20 cellular contexts compared by ENCODE assay signal in genomic region chr20:21344216-21344615, GRCh38. TPM values are rescaled to one million over a fixed set of nuclear protein-coding genes. Genes with fewer than 3 reads are reported as not detected.
DNase-seq lines count a peak whose midpoint lies in the region; ATAC-seq, FAIRE-seq and TF ChIP-seq lines count a peak whose summit lies in the region.
"Had no signal": no experiment of that assay in that cellular context is flagged by ENCODE, and none has a peak within 500 bp of the region (broad histone marks: within the 10 kb centered on the region; RNA-seq: fewer than 3 reads in every experiment).

No MANE protein-coding gene starts in this region.

- peaks cover 71% of the 10 kb centered on the region for H3K36me3 Mint-ChIP-seq in MCF 10A (ENCODE audit: insufficient read depth, unreplicated experiment)
- peaks cover 67% of the 10 kb centered on the region for H3K36me3 Mint-ChIP-seq in WTC11

- no peak overlapping the region for H2AFZ ChIP-seq in mammary epithelial cell (ENCODE audit: low read depth, low read length)
- no peak overlapping the region for H2AFZ ChIP-seq in HepG2 (ENCODE audit: low read length)

- H3K79me2 ChIP-seq in mammary epithelial cell (ENCODE audit: insufficient read depth, low read length) (peaks cover 7% of the 10 kb centered on the region), HepG2 (ENCODE audit: insufficient read depth, low read length) (no peaks in the 10 kb centered on the region)

- H3K9me3 ChIP-seq in mammary epithelial cell (replicated peaks; ENCODE audit: insufficient read depth, low read length) (no peaks in the 10 kb centered on the region), HepG2 (ENCODE audit: low read length) (no peaks in the 10 kb centered on the region)
- H3K9me3 ChIP-seq: BLaER1 treated with 17β-estradiol and CSF1 and Interleukin-3, amounts not matched to agents 10 nM and 100 nM; HAP-1 had no signal

- H4K20me1 ChIP-seq in mammary epithelial cell (ENCODE audit: insufficient read depth, low read length): no peaks in the 10 kb centered on the region
- H4K20me1 ChIP-seq in HepG2 (ENCODE audit: insufficient read depth, low read length): no peaks in the 10 kb centered on the region

- dilution Hi-C loops in mammary epithelial cell (cut with HindIII; ENCODE audit: low sequenced_read_pairs): no loop called here

- CTCF ChIA-PET in MCF 10A (lab: Yijun Ruan, JAX) (interaction anchor here (0.5 to 1.7 kb wide), 5 partner anchors 9 to 160 kb away, joined by 3 to 7 read pairs (median 5); no protein-coding TSS in a partner anchor), mammary epithelial cell (lab: Charles Lee; ENCODE audit: low non-redundant PET) (interaction anchor here (0.6 kb wide), 1 partner anchor 8 kb away, joined by 7 read pairs; no protein-coding TSS in a partner anchor), WTC11 (lab: Charles Lee) (no interaction called here), HepG2 (lab: Yijun Ruan, JAX; ENCODE audit: low intra/inter-chr PET ratio, low total read pairs) (no interaction called here)

- peak overlapping the region; percentile 60 for H3K27ac Mint-ChIP-seq in MCF 10A (ENCODE audit: low read depth, unreplicated experiment)
- H3K27ac Mint-ChIP-seq in WTC11: peak overlapping the region; percentile 23; the same call in 1 of the 2 replicates
- H3K27ac Mint-ChIP-seq: CD4-positive, CD25-positive, alpha-beta regulatory T cell had no signal

- no peak overlapping the region for H3K4me3 Mint-ChIP-seq in MCF 10A (ENCODE audit: unreplicated experiment)
- no peak overlapping the region for H3K4me3 Mint-ChIP-seq in WTC11

- H3K9ac ChIP-seq in mammary epithelial cell (ENCODE audit: insufficient read depth, low read length) (no peak overlapping the region), HepG2 (ENCODE audit: insufficient read depth, low read depth, low read length) (no peak overlapping the region)
- H3K9ac ChIP-seq: BLaER1 treated with 17β-estradiol and CSF1 and Interleukin-3, amounts not matched to agents 10 nM and 100 nM had no signal

- TF ChIP-seq RAD21 in HepG2 (CRISPR knock-in tag; IDR thresholded peaks at IDR 0.05): no peak

- H3K4me3 ChIP-seq in mammary epithelial cell (replicated peaks in 1 of 3; ENCODE audit: insufficient read depth in 1 of 3, low read depth in 2 of 3, low read length in 3 of 3) (no peak overlapping the region), HepG2 (replicated peaks in 1 of 3; ENCODE audit: insufficient read depth in 1 of 3, low read depth in 2 of 3, low read length in 3 of 3) (no peak overlapping the region)
- H3K4me3 ChIP-seq: BLaER1 treated with 17β-estradiol and CSF1 and Interleukin-3, amounts not matched to agents 10 nM and 100 nM; HAP-1 had no signal

- no peak for ATAC-seq in WTC11
- no peak for ATAC-seq in HepG2
- no peak for ATAC-seq in GM21360 (IDR thresholded peaks at IDR 0.05; ENCODE audit: unreplicated experiment)

- in situ Hi-C loops in mammary epithelial cell (cut with MboI; ENCODE audit: low sequenced_read_pairs in 2 of 2): no loop called here
- in situ Hi-C loops in HepG2 (cut with HindIII; ENCODE audit: extremely low pct_ligation_motif_present, low pct_unique_long_range_greater_than_20kb): no loop called here

- H3K9me3 Mint-ChIP-seq in MCF 10A (ENCODE audit: unreplicated experiment): no peaks in the 10 kb centered on the region
- H3K9me3 Mint-ChIP-seq in WTC11: no peaks in the 10 kb centered on the region
- H3K9me3 Mint-ChIP-seq: CD4-positive, CD25-positive, alpha-beta regulatory T cell had no signal

- TF ChIP-seq POLR2A in HepG2 (IDR thresholded peaks at IDR 0.05; ENCODE audit: insufficient read depth in 1 of 2, low read depth in 2 of 2, low read length in 2 of 2): no peak

- H3K4me1 ChIP-seq in mammary epithelial cell (ENCODE audit: insufficient read depth, low read length): no peaks in the 10 kb centered on the region
- peaks cover 24% of the 10 kb centered on the region for H3K4me1 ChIP-seq in HepG2 (ENCODE audit: insufficient read depth, low read length)
- H3K4me1 ChIP-seq: BLaER1 treated with 17β-estradiol and CSF1 and Interleukin-3, amounts not matched to agents 10 nM and 100 nM had no signal

- TF ChIP-seq EP300 in HepG2 (IDR thresholded peaks at IDR 0.05; ENCODE audit: low read depth in 2 of 2, low read length in 2 of 2) (no peak), HepG2 (CRISPR knock-in tag; IDR thresholded peaks at IDR 0.05; ENCODE audit: borderline replicate concordance) (no peak)

- H3K27me3 Mint-ChIP-seq in MCF 10A (ENCODE audit: insufficient read depth, unreplicated experiment): no peaks in the 10 kb centered on the region
- no peaks in the 10 kb centered on the region for H3K27me3 Mint-ChIP-seq in WTC11 (ENCODE audit: low read depth)
- H3K27me3 Mint-ChIP-seq: CD4-positive, CD25-positive, alpha-beta regulatory T cell had no signal

- H3K27ac ChIP-seq in mammary epithelial cell (ENCODE audit: insufficient read depth, low read depth, low read length): no peak overlapping the region
- H3K27ac ChIP-seq in HepG2 (ENCODE audit: extremely low read length, insufficient read depth, low read length): no peak overlapping the region
- H3K27ac ChIP-seq: 22Rv1; BLaER1 treated with 17β-estradiol and CSF1 and Interleukin-3, amounts not matched to agents 10 nM and 100 nM had no signal

- H3K36me3 ChIP-seq in mammary epithelial cell (ENCODE audit: insufficient read depth, low read length): peaks cover 42% of the 10 kb centered on the region
- peaks cover 26 to 66% of the 10 kb centered on the region in 2 experiments for H3K36me3 ChIP-seq in HepG2 (replicated peaks in 1 of 2; ENCODE audit: control insufficient read depth in 1 of 2, insufficient read depth in 2 of 2, low read length in 2 of 2)

- TF ChIP-seq CTCF in MCF 10A (IDR thresholded peaks at IDR 0.05; ENCODE audit: unreplicated experiment) (no peak), mammary epithelial cell (conservative IDR thresholded peaks at IDR 0.05 in 1 of 2, IDR thresholded peaks at IDR 0.05 in 1 of 2; ENCODE audit: extremely low read depth in 1 of 2, insufficient read depth in 1 of 2, low read depth in 1 of 2, low read length in 2 of 2) (no peak), WTC11 (IDR thresholded peaks at IDR 0.05) (no peak), HepG2 (CRISPR knock-in tag; IDR thresholded peaks at IDR 0.05) (no peak)

- H3K4me1 Mint-ChIP-seq in MCF 10A (ENCODE audit: insufficient read depth, unreplicated experiment) (peaks cover 5% of the 10 kb centered on the region), WTC11 (peaks cover 17% of the 10 kb centered on the region)

- WGBS in mammary epithelial cell (ENCODE audit: low coverage, missing lambda C conversion rate): 100% methylated on average over 3 of the region's 3 CpGs
- 95% methylated on average over 3 of the region's 3 CpGs for WGBS in HepG2 (ENCODE audit: low lambda C conversion rate)

- BruUV-seq in MCF 10A (replicated peaks; lab: Mats Ljungman, UMichigan): no TSS peak
- no TSS peak for BruUV-seq in mammary epithelial cell (replicated peaks; lab: Mats Ljungman, UMichigan)
- BruUV-seq in HepG2 (replicated peaks; lab: Mats Ljungman, UMichigan): no TSS peak

- DNase-seq in MCF 10A (ENCODE audit: unreplicated experiment) (no peak), mammary epithelial cell (no peak), WTC11 (ENCODE audit: low spot score) (no peak), HepG2 (ENCODE audit: low spot score) (no peak), NCI-H446 treated with DMSO at 0.1 percent for 48 hours (lab: John Stamatoyannopoulos, UW) (no peak), kidney glomerular epithelial cell (lab: John Stamatoyannopoulos, UW) (no peak)
- DNase-seq in effector CD4-positive, alpha-beta T cell: no peak
- DNase-seq: Calu3; CD4-positive, CD25-positive, alpha-beta regulatory T cell; DMS153; DMS79 treated with DMSO at 0.1 percent for 48 hours; GDM1 had no signal

- intact Hi-C loops in MCF 10A (cut with micrococcal nuclease) (no loop called here), mammary epithelial cell (cut with micrococcal nuclease) (no loop called here), HepG2 (cut with micrococcal nuclease; ENCODE audit: unreplicated experiment) (no loop called here)

- no peak for FAIRE-seq in HepG2 (lab: Jason Lieb, UNC)
- FAIRE-seq: GM12892, GM19239, H1, HTR-8/SVneo had no signal

- H3K4me2 ChIP-seq in mammary epithelial cell (ENCODE audit: insufficient read depth, low read depth, low read length) (no peak overlapping the region), HepG2 (ENCODE audit: low read depth, low read length) (no peak overlapping the region)
- H3K4me2 ChIP-seq: BLaER1 treated with 17β-estradiol and CSF1 and Interleukin-3, amounts not matched to agents 10 nM and 100 nM had no signal

- H3K27me3 ChIP-seq in mammary epithelial cell (ENCODE audit: insufficient read depth, low read length) (no peaks in the 10 kb centered on the region), HepG2 (ENCODE audit: control insufficient read depth in 1 of 2, insufficient read depth in 2 of 2, low read length in 2 of 2) (no peaks in the 10 kb centered on the region)
- H3K27me3 ChIP-seq: BLaER1 treated with 17β-estradiol and CSF1 and Interleukin-3, amounts not matched to agents 10 nM and 100 nM had no signal

- POLR2A ChIA-PET in MCF 10A (lab: Yijun Ruan, JAX) (interaction anchor here (0.7 to 1.1 kb wide), 3 partner anchors 9 to 46 kb away, joined by 3 read pairs; no protein-coding TSS in a partner anchor), WTC11 (lab: Charles Lee) (no interaction called here), HepG2 (lab: Yijun Ruan, JAX) (interaction anchor here (1.1 kb wide), 1 partner anchor 41 kb away, joined by 3 read pairs; the partner anchor contains the start of gene XRN2)

RNA-seq across cellular contexts. Expression of gene XRN2, which starts 41.1 kb away (rescaled TPM):
- total RNA-seq in MCF 10A (2022) (60.8 and 67.8 TPM in 2 replicates), mammary epithelial cell (10 to 100 TPM; 64.9 to 70.8 TPM), WTC11 (2021) (100 to 118 TPM (median 101 TPM) in 3 replicates), HepG2 (2016; rRNA removed; fragmentation: Illumina TruSeq; extraction: Trizol) (171 and 256 TPM in 2 replicates)
- polyA plus RNA-seq in mammary epithelial cell (57.0 TPM), HepG2 (2011; rRNA removed) (72.1 and 90.3 TPM in 2 replicates)
- polyA minus RNA-seq in mammary epithelial cell: 61.2 TPM
- 45.6 and 51.1 TPM in 2 replicates for total RNA-seq in HepG2 (2016; cell fraction: cytosol; rRNA removed; fragmentation: Illumina TruSeq; extraction: Trizol; ENCODE audit: low read depth)
- 169 and 245 TPM in 2 replicates for total RNA-seq in HepG2 (2016; cell fraction: insoluble cytoplasmic fraction; rRNA removed; fragmentation: Illumina TruSeq; extraction: Trizol)
- total RNA-seq in HepG2 (2016; cell fraction: membrane; rRNA removed; fragmentation: Illumina TruSeq; extraction: Trizol): 82.9 and 105 TPM in 2 replicates
- total RNA-seq in HepG2 (2016; cell fraction: nucleus; rRNA removed; fragmentation: Illumina TruSeq; extraction: Trizol): 118 and 127 TPM in 2 replicates
- 47.0 and 59.7 TPM in 2 replicates for polyA plus RNA-seq in HepG2 (2011; cell fraction: cytosol; rRNA removed)
- 59.5 and 68.9 TPM in 2 replicates for polyA plus RNA-seq in HepG2 (2011; cell fraction: nucleus; rRNA removed)
- 84.6 and 86.2 TPM in 2 replicates for polyA plus RNA-seq in HepG2 (2012)
- polyA plus RNA-seq in HepG2 (2016; cell fraction: cytosol; fragmentation: Illumina TruSeq; extraction: Trizol; ENCODE audit: low read depth): 10.5 and 11.9 TPM in 2 replicates
- 147 and 153 TPM in 2 replicates for polyA plus RNA-seq in HepG2 (2016; cell fraction: insoluble cytoplasmic fraction; fragmentation: Illumina TruSeq; extraction: Trizol; ENCODE audit: low read depth)
- 23.2 and 29.4 TPM in 2 replicates for polyA plus RNA-seq in HepG2 (2016; cell fraction: membrane; fragmentation: Illumina TruSeq; extraction: Trizol; ENCODE audit: low read depth)
- polyA plus RNA-seq in HepG2 (2016; cell fraction: nucleus; fragmentation: Illumina TruSeq; extraction: Trizol; ENCODE audit: insufficient read depth, low read depth): 96.3 and 98.6 TPM in 2 replicates
- polyA minus RNA-seq in HepG2 (2011; rRNA and poly(A)+ RNA removed; ENCODE audit: low replicate concordance): 14.6 and 43.6 TPM in 2 replicates
- 68.8 and 71.0 TPM in 2 replicates for polyA minus RNA-seq in HepG2 (2011; cell fraction: cytosol; rRNA and poly(A)+ RNA removed)
- polyA minus RNA-seq in HepG2 (2011; cell fraction: nucleus; rRNA and poly(A)+ RNA removed): 98.6 and 107 TPM in 2 replicates

RNA-seq across cellular contexts. Expression of gene NKX2-4, which starts 53.1 kb away (rescaled TPM):
- total RNA-seq in MCF 10A (2022) (not detected in 2 replicates), mammary epithelial cell (not detected), WTC11 (2021) (0.07 to 0.11 TPM in 2 of 3 replicates, not detected in the other), HepG2 (2016; rRNA removed; fragmentation: Illumina TruSeq; extraction: Trizol) (not detected in 2 replicates)
- polyA plus RNA-seq in mammary epithelial cell (not detected), HepG2 (2011; rRNA removed) (not detected in 2 replicates)
- polyA minus RNA-seq in mammary epithelial cell: not detected
- total RNA-seq in HepG2 (2016; cell fraction: cytosol; rRNA removed; fragmentation: Illumina TruSeq; extraction: Trizol; ENCODE audit: low read depth): not detected in 2 replicates
- not detected in 2 replicates for total RNA-seq in HepG2 (2016; cell fraction: insoluble cytoplasmic fraction; rRNA removed; fragmentation: Illumina TruSeq; extraction: Trizol)
- total RNA-seq in HepG2 (2016; cell fraction: membrane; rRNA removed; fragmentation: Illumina TruSeq; extraction: Trizol): not detected in 2 replicates
- total RNA-seq in HepG2 (2016; cell fraction: nucleus; rRNA removed; fragmentation: Illumina TruSeq; extraction: Trizol): not detected in 2 replicates
- polyA plus RNA-seq in HepG2 (2011; cell fraction: cytosol; rRNA removed): not detected in 2 replicates
- polyA plus RNA-seq in HepG2 (2011; cell fraction: nucleus; rRNA removed): not detected in 2 replicates
- not detected in 2 replicates for polyA plus RNA-seq in HepG2 (2012)
- not detected in 2 replicates for polyA plus RNA-seq in HepG2 (2016; cell fraction: cytosol; fragmentation: Illumina TruSeq; extraction: Trizol; ENCODE audit: low read depth)
- not detected in 2 replicates for polyA plus RNA-seq in HepG2 (2016; cell fraction: insoluble cytoplasmic fraction; fragmentation: Illumina TruSeq; extraction: Trizol; ENCODE audit: low read depth)
- not detected in 2 replicates for polyA plus RNA-seq in HepG2 (2016; cell fraction: membrane; fragmentation: Illumina TruSeq; extraction: Trizol; ENCODE audit: low read depth)
- polyA plus RNA-seq in HepG2 (2016; cell fraction: nucleus; fragmentation: Illumina TruSeq; extraction: Trizol; ENCODE audit: insufficient read depth, low read depth): not detected in 2 replicates
- polyA minus RNA-seq in HepG2 (2011; rRNA and poly(A)+ RNA removed; ENCODE audit: low replicate concordance): not detected in 2 replicates
- polyA minus RNA-seq in HepG2 (2011; cell fraction: cytosol; rRNA and poly(A)+ RNA removed): not detected in 2 replicates
- not detected in 2 replicates for polyA minus RNA-seq in HepG2 (2011; cell fraction: nucleus; rRNA and poly(A)+ RNA removed)
- total RNA-seq: Calu3; CD4-positive, CD25-positive, alpha-beta regulatory T cell had no signal
- polyA plus RNA-seq: CD4-positive, CD25-positive, alpha-beta regulatory T cell had no signal

Comparison
In these comparisons a context has a peak if more than half of its experiments do, and no peak if none do; other contexts are left out.
1. CTCF ChIA-PET loops: an anchor here in MCF 10A (0.5 to 1.7 kb wide) and mammary epithelial cell (0.6 kb wide); none called in WTC11 and HepG2.